Comparison of ENCODE assay signal across 1 cellular context in the genomic region with DNA sequence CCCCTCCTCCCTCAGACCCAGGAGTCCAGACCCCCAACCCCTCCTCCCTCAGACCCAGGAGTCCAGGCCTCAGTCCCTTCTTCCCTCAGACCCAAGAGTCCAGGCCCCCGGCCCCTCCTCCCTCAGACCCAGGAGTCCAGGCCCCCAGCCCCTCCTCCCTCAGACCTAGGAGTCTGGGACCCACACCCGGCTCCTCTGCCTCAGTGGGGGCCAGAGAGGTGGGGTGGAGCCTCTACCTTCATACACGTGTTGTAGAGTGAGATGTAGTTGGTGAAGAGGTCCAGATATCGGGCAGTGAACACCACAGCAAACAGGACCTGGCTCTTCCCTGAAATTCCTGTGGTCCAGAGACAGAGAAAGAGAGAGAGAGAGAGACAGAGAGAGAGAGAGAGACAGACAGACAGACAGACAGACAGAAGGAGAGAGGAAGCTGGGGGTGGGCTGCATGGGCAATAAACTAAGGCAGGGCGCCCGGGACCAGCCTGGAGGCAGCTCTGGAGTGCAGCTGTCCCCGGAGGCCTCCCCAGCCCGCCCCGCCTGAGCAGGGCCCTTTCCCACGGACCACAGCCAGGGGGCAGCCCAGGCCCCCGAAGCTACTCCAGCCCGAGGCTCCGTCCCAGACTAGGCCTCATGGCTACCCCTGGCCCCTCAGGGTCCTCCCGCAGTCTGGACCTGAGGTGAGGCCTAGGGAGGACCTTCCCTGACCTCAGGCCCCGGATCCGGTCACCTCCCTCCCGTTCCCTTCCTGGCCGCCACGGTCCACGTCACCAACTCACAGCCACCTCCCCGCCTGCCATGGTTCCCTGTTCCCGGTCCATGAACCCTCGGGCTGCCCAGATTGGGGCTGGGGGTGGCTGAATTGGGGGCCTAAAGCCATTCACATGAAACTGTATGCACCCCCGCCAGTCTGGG.
A peak's percentile ranks its signal among the peaks of the same experiment; 100 is the strongest.
TF ChIP-seq lines count a peak whose summit lies in the region.

No MANE protein-coding gene starts in this region.

TF ChIP-seq in K562, 482 proteins besides CTCF, POLR2A, EP300 and RAD21 (continued from another document and continues in another):
- TF ChIP-seq PATZ1 (CRISPR knock-in tag; IDR thresholded peaks at IDR 0.05; ENCODE audit: borderline replicate concordance) (no peak), TCF7 (IDR thresholded peaks at IDR 0.05; ENCODE audit: borderline replicate concordance) (peak; percentile 16; the same call in 1 of the 2 replicates), SP1 (CRISPR knock-in tag; IDR thresholded peaks at IDR 0.05) (peak; percentile 52; the same call in 1 of the 2 replicates), PHF8 (IDR thresholded peaks at IDR 0.05; ENCODE audit: borderline replicate concordance, low read length) (peak; percentile 88), TAF1 (IDR thresholded peaks at IDR 0.05; ENCODE audit: control insufficient read depth, extremely low read depth, insufficient read depth, low read length, severe bottlenecking) (peak; percentile 60), SMAD1 (IDR thresholded peaks at IDR 0.05; ENCODE audit: low read depth, low read length, partially characterized antibody) (no peak), GABPB1 (CRISPR knock-in tag; IDR thresholded peaks at IDR 0.05) (peak; percentile 85), KHSRP (IDR thresholded peaks at IDR 0.05) (no peak), NELFE (IDR thresholded peaks at IDR 0.05; ENCODE audit: insufficient read depth, insufficient read length) (no peak), NONO (IDR thresholded peaks at IDR 0.05; ENCODE audit: low read depth in 2 of 2, low read length in 1 of 2) (0 out of 4 replicates have a peak, but pooled peaks of 1 of the 2 experiments have one; percentile 48), ETV1 (tag; conservative IDR thresholded peaks at IDR 0.05; ENCODE audit: low read depth) (peak; percentile 60; the same call in 1 of the 2 replicates), POU5F1 (IDR thresholded peaks at IDR 0.05; ENCODE audit: borderline replicate concordance, low read depth, low read length, partially characterized antibody) (no peak), ZNF740 (CRISPR knock-in tag; IDR thresholded peaks at IDR 0.05) (0 out of 2 replicates have a peak, but pooled peaks have one; percentile 74), ZNF740 (tag; IDR thresholded peaks at IDR 0.05) (no peak), LCOR (CRISPR knock-in tag; IDR thresholded peaks at IDR 0.05) (peak; percentile 85), RBFOX2 (IDR thresholded peaks at IDR 0.05; ENCODE audit: low read depth, low read length) (peak; percentile 77), SNRNP70 (optimal IDR thresholded peaks at IDR 0.05; ENCODE audit: low read depth, low read length) (no peak), ZNF77 (CRISPR knock-in tag; IDR thresholded peaks at IDR 0.05) (no peak), ZNF239 (CRISPR knock-in tag; IDR thresholded peaks at IDR 0.05) (no peak), HDAC2 (IDR thresholded peaks at IDR 0.05) (peak; percentile 23; the same call in 1 of the 2 replicates), ZZZ3 (IDR thresholded peaks at IDR 0.05) (peak; percentile 92), NFXL1 (CRISPR knock-in tag; IDR thresholded peaks at IDR 0.05) (no peak), GATA2 (CRISPR knock-in tag; IDR thresholded peaks at IDR 0.05) (no peak), BACH1 (tag; IDR thresholded peaks at IDR 0.05) (no peak), JUN (IDR thresholded peaks at IDR 0.05; ENCODE audit: borderline replicate concordance, low read depth, low read length) (no peak), JUN (CRISPR knock-in tag; IDR thresholded peaks at IDR 0.05; ENCODE audit: borderline replicate concordance) (peak; percentile 69; the same call in 1 of the 2 replicates), BRD4 (IDR thresholded peaks at IDR 0.05) (peak; percentile 81; the same call in 1 of the 2 replicates), BCOR (IDR thresholded peaks at IDR 0.05) (peak; percentile 36; the same call in 1 of the 2 replicates), RBM14 (IDR thresholded peaks at IDR 0.05; ENCODE audit: borderline replicate concordance, insufficient read depth, low read depth, low read length) (no peak), NFE2 (IDR thresholded peaks at IDR 0.05; ENCODE audit: low read depth) (no peak), TAF9B (IDR thresholded peaks at IDR 0.05; ENCODE audit: partially characterized antibody) (no peak), NFATC3 (IDR thresholded peaks at IDR 0.05) (no peak), SMARCE1 (IDR thresholded peaks at IDR 0.05) (no peak), PML (IDR thresholded peaks at IDR 0.05; ENCODE audit: low read length) (no peak), U2AF1 (optimal IDR thresholded peaks at IDR 0.05; ENCODE audit: low read depth, low read length) (no peak), PHF20 (IDR thresholded peaks at IDR 0.05; ENCODE audit: partially characterized antibody) (peak; percentile 79), RBM22 (IDR thresholded peaks at IDR 0.05; ENCODE audit: low read depth, low read length, poor library complexity, severe bottlenecking) (no peak), FOSL1 (tag; conservative IDR thresholded peaks at IDR 0.05) (peak; percentile 25; the same call in 1 of the 2 replicates), CBX2 (IDR thresholded peaks at IDR 0.05; ENCODE audit: insufficient read depth, low read length, poor library complexity, severe bottlenecking) (no peak), STAT6 (CRISPR knock-in tag; IDR thresholded peaks at IDR 0.05) (no peak; the same call in 1 of the 2 replicates)
- TF ChIP-seq, protein P1, sequence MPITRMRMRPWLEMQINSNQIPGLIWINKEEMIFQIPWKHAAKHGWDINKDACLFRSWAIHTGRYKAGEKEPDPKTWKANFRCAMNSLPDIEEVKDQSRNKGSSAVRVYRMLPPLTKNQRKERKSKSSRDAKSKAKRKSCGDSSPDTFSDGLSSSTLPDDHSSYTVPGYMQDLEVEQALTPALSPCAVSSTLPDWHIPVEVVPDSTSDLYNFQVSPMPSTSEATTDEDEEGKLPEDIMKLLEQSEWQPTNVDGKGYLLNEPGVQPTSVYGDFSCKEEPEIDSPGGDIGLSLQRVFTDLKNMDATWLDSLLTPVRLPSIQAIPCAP (CRISPR knock-in tag; IDR thresholded peaks at IDR 0.05; ENCODE audit: borderline replicate concordance), result peak; percentile 85; the same call in 1 of the 2 replicates
- TF ChIP-seq, protein P2, sequence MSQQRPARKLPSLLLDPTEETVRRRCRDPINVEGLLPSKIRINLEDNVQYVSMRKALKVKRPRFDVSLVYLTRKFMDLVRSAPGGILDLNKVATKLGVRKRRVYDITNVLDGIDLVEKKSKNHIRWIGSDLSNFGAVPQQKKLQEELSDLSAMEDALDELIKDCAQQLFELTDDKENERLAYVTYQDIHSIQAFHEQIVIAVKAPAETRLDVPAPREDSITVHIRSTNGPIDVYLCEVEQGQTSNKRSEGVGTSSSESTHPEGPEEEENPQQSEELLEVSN (IDR thresholded peaks at IDR 0.05; ENCODE audit: borderline replicate concordance in 1 of 2, extremely low read depth in 1 of 2, insufficient read depth in 1 of 2, insufficient read length in 1 of 2, low read depth in 1 of 2, low read length in 1 of 2, poor library complexity in 1 of 2, severe bottlenecking in 1 of 2), result peak in 1 of 2 experiments; percentile 19
- TF ChIP-seq, protein P3, sequence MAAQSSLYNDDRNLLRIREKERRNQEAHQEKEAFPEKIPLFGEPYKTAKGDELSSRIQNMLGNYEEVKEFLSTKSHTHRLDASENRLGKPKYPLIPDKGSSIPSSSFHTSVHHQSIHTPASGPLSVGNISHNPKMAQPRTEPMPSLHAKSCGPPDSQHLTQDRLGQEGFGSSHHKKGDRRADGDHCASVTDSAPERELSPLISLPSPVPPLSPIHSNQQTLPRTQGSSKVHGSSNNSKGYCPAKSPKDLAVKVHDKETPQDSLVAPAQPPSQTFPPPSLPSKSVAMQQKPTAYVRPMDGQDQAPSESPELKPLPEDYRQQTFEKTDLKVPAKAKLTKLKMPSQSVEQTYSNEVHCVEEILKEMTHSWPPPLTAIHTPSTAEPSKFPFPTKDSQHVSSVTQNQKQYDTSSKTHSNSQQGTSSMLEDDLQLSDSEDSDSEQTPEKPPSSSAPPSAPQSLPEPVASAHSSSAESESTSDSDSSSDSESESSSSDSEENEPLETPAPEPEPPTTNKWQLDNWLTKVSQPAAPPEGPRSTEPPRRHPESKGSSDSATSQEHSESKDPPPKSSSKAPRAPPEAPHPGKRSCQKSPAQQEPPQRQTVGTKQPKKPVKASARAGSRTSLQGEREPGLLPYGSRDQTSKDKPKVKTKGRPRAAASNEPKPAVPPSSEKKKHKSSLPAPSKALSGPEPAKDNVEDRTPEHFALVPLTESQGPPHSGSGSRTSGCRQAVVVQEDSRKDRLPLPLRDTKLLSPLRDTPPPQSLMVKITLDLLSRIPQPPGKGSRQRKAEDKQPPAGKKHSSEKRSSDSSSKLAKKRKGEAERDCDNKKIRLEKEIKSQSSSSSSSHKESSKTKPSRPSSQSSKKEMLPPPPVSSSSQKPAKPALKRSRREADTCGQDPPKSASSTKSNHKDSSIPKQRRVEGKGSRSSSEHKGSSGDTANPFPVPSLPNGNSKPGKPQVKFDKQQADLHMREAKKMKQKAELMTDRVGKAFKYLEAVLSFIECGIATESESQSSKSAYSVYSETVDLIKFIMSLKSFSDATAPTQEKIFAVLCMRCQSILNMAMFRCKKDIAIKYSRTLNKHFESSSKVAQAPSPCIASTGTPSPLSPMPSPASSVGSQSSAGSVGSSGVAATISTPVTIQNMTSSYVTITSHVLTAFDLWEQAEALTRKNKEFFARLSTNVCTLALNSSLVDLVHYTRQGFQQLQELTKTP (IDR thresholded peaks at IDR 0.05; ENCODE audit: low read depth in 1 of 2, partially characterized antibody in 2 of 2), result peak in 1 of 2 experiments; percentile 74
- TF ChIP-seq, protein P4, sequence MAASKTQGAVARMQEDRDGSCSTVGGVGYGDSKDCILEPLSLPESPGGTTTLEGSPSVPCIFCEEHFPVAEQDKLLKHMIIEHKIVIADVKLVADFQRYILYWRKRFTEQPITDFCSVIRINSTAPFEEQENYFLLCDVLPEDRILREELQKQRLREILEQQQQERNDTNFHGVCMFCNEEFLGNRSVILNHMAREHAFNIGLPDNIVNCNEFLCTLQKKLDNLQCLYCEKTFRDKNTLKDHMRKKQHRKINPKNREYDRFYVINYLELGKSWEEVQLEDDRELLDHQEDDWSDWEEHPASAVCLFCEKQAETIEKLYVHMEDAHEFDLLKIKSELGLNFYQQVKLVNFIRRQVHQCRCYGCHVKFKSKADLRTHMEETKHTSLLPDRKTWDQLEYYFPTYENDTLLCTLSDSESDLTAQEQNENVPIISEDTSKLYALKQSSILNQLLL (CRISPR knock-in tag; IDR thresholded peaks at IDR 0.05; ENCODE audit: borderline replicate concordance), result no peak
- TF ChIP-seq, protein P5, sequence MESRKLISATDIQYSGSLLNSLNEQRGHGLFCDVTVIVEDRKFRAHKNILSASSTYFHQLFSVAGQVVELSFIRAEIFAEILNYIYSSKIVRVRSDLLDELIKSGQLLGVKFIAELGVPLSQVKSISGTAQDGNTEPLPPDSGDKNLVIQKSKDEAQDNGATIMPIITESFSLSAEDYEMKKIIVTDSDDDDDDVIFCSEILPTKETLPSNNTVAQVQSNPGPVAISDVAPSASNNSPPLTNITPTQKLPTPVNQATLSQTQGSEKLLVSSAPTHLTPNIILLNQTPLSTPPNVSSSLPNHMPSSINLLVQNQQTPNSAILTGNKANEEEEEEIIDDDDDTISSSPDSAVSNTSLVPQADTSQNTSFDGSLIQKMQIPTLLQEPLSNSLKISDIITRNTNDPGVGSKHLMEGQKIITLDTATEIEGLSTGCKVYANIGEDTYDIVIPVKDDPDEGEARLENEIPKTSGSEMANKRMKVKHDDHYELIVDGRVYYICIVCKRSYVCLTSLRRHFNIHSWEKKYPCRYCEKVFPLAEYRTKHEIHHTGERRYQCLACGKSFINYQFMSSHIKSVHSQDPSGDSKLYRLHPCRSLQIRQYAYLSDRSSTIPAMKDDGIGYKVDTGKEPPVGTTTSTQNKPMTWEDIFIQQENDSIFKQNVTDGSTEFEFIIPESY (CRISPR knock-in tag; IDR thresholded peaks at IDR 0.05), result peak; percentile 54; the same call in 1 of the 2 replicates
